Comparison of ENCODE assay signal across 34 cellular contexts in the genomic region with DNA sequence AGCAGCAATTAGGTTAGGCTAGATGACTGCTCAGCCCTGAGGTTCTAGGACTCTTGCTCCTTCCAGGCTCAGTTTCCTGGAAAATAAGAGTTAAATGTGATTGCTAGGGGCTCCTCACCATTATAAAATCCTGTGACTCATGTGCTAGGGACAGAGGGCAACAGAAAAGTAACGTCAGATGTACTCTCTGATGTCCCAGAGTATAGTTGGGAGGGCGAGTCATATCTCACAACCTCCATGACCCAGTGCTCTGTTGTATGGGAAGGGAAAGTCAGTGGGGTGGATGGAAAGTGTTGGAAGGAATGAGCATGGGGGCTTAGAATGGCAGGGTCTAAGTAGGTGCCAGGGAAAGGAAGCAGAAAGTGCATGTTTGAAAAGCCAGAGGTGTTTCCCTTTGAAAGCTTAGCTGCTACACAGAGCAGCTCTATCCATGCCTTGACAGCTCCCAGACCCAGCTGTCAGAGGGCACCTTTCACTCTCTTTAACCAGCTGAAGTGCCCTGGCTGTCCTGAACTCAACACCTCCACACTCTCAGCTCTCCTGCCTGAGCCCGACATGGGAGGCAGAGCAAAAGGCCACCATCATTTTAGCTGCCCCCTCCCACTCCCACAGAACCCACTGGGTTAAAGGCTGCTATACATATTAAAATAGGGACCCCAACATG. TPM values are rescaled to one million over a fixed set of nuclear protein-coding genes. Genes with fewer than 3 reads are reported as not detected.
A peak's percentile ranks its signal among the peaks of the same experiment; 100 is the strongest.
DNase-seq lines count a peak whose midpoint lies in the region; ATAC-seq, FAIRE-seq and TF ChIP-seq lines count a peak whose summit lies in the region.
"Had no signal": no experiment of that assay in that cellular context is flagged by ENCODE, and none has a peak within 500 bp of the region (broad histone marks: within the 10 kb centered on the region; RNA-seq: fewer than 3 reads in every experiment).

No MANE protein-coding gene starts in this region.

- no peak overlapping the region for H3K56ac ChIP-seq in H1 (replicated peaks; ENCODE audit: insufficient read length, low read depth, low read length)

- intact Hi-C loops in HCT116 (cut with micrococcal nuclease) = no loop called here
- intact Hi-C loops in left cardiac atrium (cut with DNase I) = loop anchor here in 1 of 2 donors (5.0 kb wide), 1 partner anchor 63 kb away; no protein-coding TSS in a partner anchor
- intact Hi-C loops in activated CD4-positive, alpha-beta memory T cell treated with anti-CD3 and anti-CD28 coated beads for 36 hours (cut with micrococcal nuclease) = no loop called here

- POLR2A ChIA-PET in HCT116 (lab: Charles Lee) (interaction anchor here (1.2 kb wide), 1 partner anchor 290 kb away, joined by 5 read pairs; no protein-coding TSS in a partner anchor), H1 (lab: Charles Lee; ENCODE audit: partially characterized antibody) (no interaction called here)
- POLR2A ChIA-PET in activated CD4-positive, alpha-beta memory T cell treated with anti-CD3 and anti-CD28 coated beads for 36 hours (lab: Charles Lee) = no interaction called here

- peaks cover 2% of the 10 kb centered on the region for H3K27me3 Mint-ChIP-seq in activated CD4-positive, alpha-beta memory T cell treated with anti-CD3 and anti-CD28 coated beads for 36 hours
- H3K27me3 Mint-ChIP-seq: CD4-positive, alpha-beta T cell had no signal

- H3K79me2 ChIP-seq in HCT116 (ENCODE audit: insufficient read depth, low read length) (no peaks in the 10 kb centered on the region), H1 (ENCODE audit: control insufficient read depth in 1 of 2, insufficient read depth in 2 of 2, low read length in 2 of 2) (no peaks in the 10 kb centered on the region)

- H3K23me2 ChIP-seq in H1 (ENCODE audit: low read depth, low read length) = no peaks in the 10 kb centered on the region

- H3K4me2 ChIP-seq in HCT116 (ENCODE audit: low read length) (peak overlapping the region; percentile 11; the same call in 1 of the 2 replicates), H1 (ENCODE audit: insufficient read depth in 1 of 2, low read depth in 2 of 2, low read length in 2 of 2) (no peak overlapping the region), neuronal stem cell (ENCODE audit: insufficient read depth, low read length, poor library complexity, severe bottlenecking) (no peak overlapping the region)
- H3K4me2 ChIP-seq: KMS-11 had no signal

- FAIRE-seq in H1 (lab: Jason Lieb, UNC) = no peak
- FAIRE-seq: D721Med, GM12891, pancreas, urothelium cell line had no signal

- no peaks in the 10 kb centered on the region for H3K9me2 ChIP-seq in HCT116 (ENCODE audit: insufficient read depth)

- H3K79me1 ChIP-seq in H1 (ENCODE audit: low read depth, low read length) = no peaks in the 10 kb centered on the region
- H3K79me1 ChIP-seq in neuronal stem cell (ENCODE audit: low read depth, low read length) = no peaks in the 10 kb centered on the region

- CTCF ChIA-PET in HCT116 (lab: Charles Lee) (no interaction called here), H1 (lab: Charles Lee; ENCODE audit: partially characterized antibody) (interaction anchor here (1.0 to 1.5 kb wide), 4 partner anchors 25 to 142 kb away, joined by 3 to 4 read pairs (median 4); no protein-coding TSS in a partner anchor)
- CTCF ChIA-PET in activated CD4-positive, alpha-beta memory T cell treated with anti-CD3 and anti-CD28 coated beads for 36 hours (lab: Charles Lee) = interaction anchor here (0.9 to 1.0 kb wide), 2 partner anchors 8 to 144 kb away, joined by 3 to 4 read pairs; no protein-coding TSS in a partner anchor

- H2BK15ac ChIP-seq in H1 (ENCODE audit: low read length) (no peak overlapping the region), neuronal stem cell (ENCODE audit: low read length) (no peak overlapping the region)

- no peak overlapping the region for H3K27ac ChIP-seq in HCT116 (ENCODE audit: low read depth, low read length)
- no peak overlapping the region for H3K27ac ChIP-seq in H1 (ENCODE audit: low read depth, low read length)
- H3K27ac ChIP-seq in neuronal stem cell (replicated peaks; ENCODE audit: low read length) = no peak overlapping the region
- H3K27ac ChIP-seq: adrenal gland, body of pancreas, HL-60, KMS-11, lower lobe of right lung, pancreas, spleen, testis had no signal

- H3K9me3 ChIP-seq in HCT116 (ENCODE audit: control insufficient read depth in 1 of 2, insufficient read depth in 1 of 2, low read depth in 1 of 2, low read length in 2 of 2) = no peaks in the 10 kb centered on the region
- H3K9me3 ChIP-seq in H1 (ENCODE audit: insufficient read depth in 2 of 2, low read depth in 1 of 2, low read length in 1 of 2) = no peaks in the 10 kb centered on the region
- H3K9me3 ChIP-seq in neuronal stem cell (replicated peaks in 1 of 2; ENCODE audit: control insufficient read depth in 2 of 2, insufficient read depth in 1 of 2, low read depth in 1 of 2, low read length in 2 of 2) = no peaks in the 10 kb centered on the region
- H3K9me3 ChIP-seq: adrenal gland, body of pancreas, lower lobe of right lung, pancreas, spleen, testis had no signal

- WGBS in H1 (ENCODE audit: extremely low coverage in 1 of 2, insufficient coverage in 1 of 2, insufficient read length in 1 of 2, insufficient replicate concordance in 2 of 2, low coverage in 1 of 2, low lambda C conversion rate in 2 of 2, missing lambda C conversion rate in 1 of 2), 2 experiments = 92% methylated on average over 3 of the region's 3 CpGs; no CpG with 5 or more reads in 1 of the 2 experiments
- WGBS in neuronal stem cell (ENCODE audit: extremely low coverage in 2 of 2, insufficient read length in 2 of 2, insufficient replicate concordance in 1 of 2), 2 donors = no CpG with 5 or more reads among the region's 3 CpGs

- H3K14ac ChIP-seq in H1 (ENCODE audit: insufficient read length) (no peak overlapping the region), neuronal stem cell (ENCODE audit: low read length) (no peak overlapping the region)

- DNase-seq in HCT116 (ENCODE audit: low read depth, low spot score) (no peak), H1 (ENCODE audit: low read depth in 1 of 2, low spot score in 2 of 2) (peak in 1 of 2 experiments; percentile 23), left cardiac atrium (peak; percentile 38), neuronal stem cell (ENCODE audit: low spot score) (no peak), DMS53 treated with DMSO at 0.1 percent for 48 hours (lab: John Stamatoyannopoulos, UW; ENCODE audit: unreplicated experiment) (no peak)
- DNase-seq in activated CD4-positive, alpha-beta memory T cell treated with anti-CD3 and anti-CD28 coated beads for 36 hours = no peak
- DNase-seq: activated CD4-positive, alpha-beta T cell treated with anti-CD3 and anti-CD28 coated beads for 1 hour; activated CD8-positive, alpha-beta T cell treated with anti-CD3 and anti-CD28 coated beads for 36 hours; activated naive CD4-positive, alpha-beta T cell treated with anti-CD3 and anti-CD28 coated beads for 36 hours; adrenal gland; body of pancreas; CD4-positive, alpha-beta T cell; H7; islet precursor cell; lower lobe of right lung; MV-4-11; NCI-H1436; NCI-H2081 treated with DMSO at 0.1 percent for 48 hours; NCI-H748 treated with DMSO at 0.1 percent for 48 hours; pancreas; SIG-M5; spleen; stimulated activated CD4-positive, alpha-beta T cell treated with anti-CD3 and anti-CD28 coated beads, Interleukin-2, amount 100 ng/mL, for 24 hours; stimulated activated naive CD8-positive, alpha-beta T cell treated with anti-CD3 and anti-CD28 coated beads, Interleukin-15, Interleukin-2, amounts not matched to agents 100 U/mL and 50 U/mL, for 24 hours; testis had no signal

- TF ChIP-seq POLR2A in HCT116 (IDR thresholded peaks at IDR 0.05; ENCODE audit: borderline replicate concordance, extremely low read depth, insufficient read depth, insufficient read length) = no peak
- TF ChIP-seq POLR2A in H1 (IDR thresholded peaks at IDR 0.05; ENCODE audit: control extremely low read depth in 1 of 2, low read depth in 2 of 2, low read length in 2 of 2) = no peak

- H2AK5ac ChIP-seq in H1 (ENCODE audit: low read depth, low read length) (0 out of 2 replicates have a peak overlapping the region, but pooled peaks have one; percentile 60), neuronal stem cell (ENCODE audit: low read depth, low read length) (no peak overlapping the region)

- H2AFZ ChIP-seq in HCT116 (ENCODE audit: low read depth, low read length, poor library complexity, severe bottlenecking) (no peak overlapping the region), H1 (ENCODE audit: low read length) (no peak overlapping the region), neuronal stem cell (ENCODE audit: low read length) (no peak overlapping the region)

- no peaks in the 10 kb centered on the region for H3K36me3 Mint-ChIP-seq in activated CD4-positive, alpha-beta memory T cell treated with anti-CD3 and anti-CD28 coated beads for 36 hours

- H3K9ac ChIP-seq in HCT116 (ENCODE audit: low read length) (no peak overlapping the region), H1 (replicated peaks in 1 of 4; ENCODE audit: extremely low read depth in 1 of 4, low read depth in 3 of 4, low read length in 3 of 4) (no peak overlapping the region), neuronal stem cell (ENCODE audit: low read depth, low read length, poor library complexity) (peak overlapping the region; percentile 7)
- H3K9ac ChIP-seq: KMS-11 had no signal

- no peak overlapping the region for H3K4me3 Mint-ChIP-seq in activated CD4-positive, alpha-beta memory T cell treated with anti-CD3 and anti-CD28 coated beads for 36 hours
- H3K4me3 Mint-ChIP-seq: activated CD8-positive, alpha-beta T cell treated with anti-CD3 and anti-CD28 coated beads for 36 hours; activated naive CD4-positive, alpha-beta T cell treated with anti-CD3 and anti-CD28 coated beads for 36 hours; CD4-positive, alpha-beta T cell had no signal

- H3K36me3 ChIP-seq in HCT116 (ENCODE audit: control insufficient read depth in 1 of 2, insufficient read depth in 2 of 2, low read length in 2 of 2) (no peaks in the 10 kb centered on the region), H1 (ENCODE audit: control insufficient read depth in 2 of 4, insufficient read depth in 4 of 4, low read length in 3 of 4) (no peaks in the 10 kb centered on the region), neuronal stem cell (replicated peaks in 1 of 2; ENCODE audit: control insufficient read depth in 2 of 2, insufficient read depth in 2 of 2, low read length in 2 of 2) (no peaks in the 10 kb centered on the region)
- H3K36me3 ChIP-seq: adrenal gland, lower lobe of right lung, pancreas, spleen had no signal

- H2BK12ac ChIP-seq in H1 (ENCODE audit: low read depth, low read length) (no peak overlapping the region), neuronal stem cell (ENCODE audit: low read length) (no peak overlapping the region)

- RAD21 ChIA-PET in HCT116 (lab: Charles Lee; ENCODE audit: low non-redundant PET in 1 of 2, low total read pairs in 2 of 2, uncharacterized antibody in 2 of 2, unreplicated experiment in 2 of 2) = no interaction called here

- BruUV-seq in HCT116 (replicated peaks; lab: Mats Ljungman, UMichigan) = no TSS peak

- ATAC-seq in HCT116 = no peak
- ATAC-seq in left cardiac atrium = peak; percentile 92 to 95
- ATAC-seq in HG02884 (IDR thresholded peaks at IDR 0.05; ENCODE audit: unreplicated experiment) = no peak
- ATAC-seq: activated CD8-positive, alpha-beta T cell treated with anti-CD3 and anti-CD28 coated beads for 36 hours; body of pancreas; lower lobe of right lung; Panc1; pancreas; stimulated activated naive CD8-positive, alpha-beta T cell treated with anti-CD3 and anti-CD28 coated beads, Interleukin-15, Interleukin-2, amounts not matched to agents 100 U/mL and 50 U/mL, for 24 hours had no signal

- no peak overlapping the region for H3K18ac ChIP-seq in H1 (ENCODE audit: extremely low read depth, low read length)
- H3K18ac ChIP-seq in neuronal stem cell (ENCODE audit: low read length) = no peak overlapping the region

- H3K4ac ChIP-seq in H1 (replicated peaks; ENCODE audit: insufficient read length, low read depth, low read length) (no peak overlapping the region), neuronal stem cell (ENCODE audit: low read length) (no peak overlapping the region)

- TF ChIP-seq RAD21 in HCT116 (IDR thresholded peaks at IDR 0.05; ENCODE audit: low read depth) (no peak), H1 (IDR thresholded peaks at IDR 0.05 in 1 of 2, conservative IDR thresholded peaks at IDR 0.05 in 1 of 2; ENCODE audit: low read depth in 2 of 2, low read length in 2 of 2) (no peak)

- no peak overlapping the region for H2BK120ac ChIP-seq in H1 (replicated peaks; ENCODE audit: low read depth, low read length)
- H2BK120ac ChIP-seq in neuronal stem cell (ENCODE audit: low read depth, low read length) = no peak overlapping the region

- no peak overlapping the region for H3K27ac Mint-ChIP-seq in activated CD4-positive, alpha-beta memory T cell treated with anti-CD3 and anti-CD28 coated beads for 36 hours
- H3K27ac Mint-ChIP-seq: activated CD8-positive, alpha-beta T cell treated with anti-CD3 and anti-CD28 coated beads for 36 hours; activated naive CD4-positive, alpha-beta T cell treated with anti-CD3 and anti-CD28 coated beads for 36 hours; CD4-positive, alpha-beta T cell had no signal

- H3K27me3 ChIP-seq in HCT116 (ENCODE audit: insufficient read depth, low read length) (no peaks in the 10 kb centered on the region), H1 (replicated peaks in 1 of 4; ENCODE audit: control insufficient read depth in 3 of 4, extremely low read depth in 1 of 4, insufficient read depth in 3 of 4, low read length in 3 of 4) (no peaks in the 10 kb centered on the region), neuronal stem cell (ENCODE audit: control insufficient read depth in 3 of 3, insufficient read depth in 3 of 3, low read depth in 1 of 3, low read length in 3 of 3) (no peaks in the 10 kb centered on the region)
- H3K27me3 ChIP-seq: adrenal gland, body of pancreas, pancreas, spleen, testis had no signal

- H3K23ac ChIP-seq in H1 (ENCODE audit: insufficient read length) (no peak overlapping the region), neuronal stem cell (ENCODE audit: low read depth, low read length, poor library complexity) (no peak overlapping the region)

- H3K4me1 ChIP-seq in HCT116 (ENCODE audit: control insufficient read depth in 1 of 2, insufficient read depth in 2 of 2, low read length in 2 of 2) = peaks cover 0 to 7% of the 10 kb centered on the region in 2 experiments; a peak in 1 of 4 replicates
- no peaks in the 10 kb centered on the region for H3K4me1 ChIP-seq in H1 (replicated peaks in 1 of 4; ENCODE audit: control insufficient read depth in 3 of 4, insufficient read depth in 4 of 4, low read length in 3 of 4)
- H3K4me1 ChIP-seq in neuronal stem cell (ENCODE audit: control insufficient read depth in 2 of 2, insufficient read depth in 1 of 2, low read depth in 1 of 2, low read length in 2 of 2) = no peaks in the 10 kb centered on the region
- H3K4me1 ChIP-seq: adrenal gland, body of pancreas, pancreas, spleen, testis had no signal

- no peaks in the 10 kb centered on the region for H3K4me1 Mint-ChIP-seq in activated CD4-positive, alpha-beta memory T cell treated with anti-CD3 and anti-CD28 coated beads for 36 hours (ENCODE audit: low read depth)

- TF ChIP-seq EP300 in H1 (IDR thresholded peaks at IDR 0.05; ENCODE audit: borderline replicate concordance in 1 of 2, low read depth in 2 of 2, low read length in 2 of 2) = no peak

- no peak overlapping the region for H2BK20ac ChIP-seq in H1 (ENCODE audit: low read length)

- H4K20me1 ChIP-seq in HCT116 (ENCODE audit: insufficient read depth) = no peaks in the 10 kb centered on the region
- H4K20me1 ChIP-seq in H1 (replicated peaks in 1 of 2; ENCODE audit: control insufficient read depth in 1 of 2, insufficient read depth in 2 of 2, low read length in 2 of 2) = no peaks in the 10 kb centered on the region

- H4K91ac ChIP-seq in H1 (replicated peaks; ENCODE audit: insufficient read length, low read length) (no peak overlapping the region), neuronal stem cell (ENCODE audit: low read depth, low read length, poor library complexity) (no peak overlapping the region)

- no peak overlapping the region for H4K8ac ChIP-seq in H1 (ENCODE audit: extremely low read depth, insufficient read depth, low read length)
- H4K8ac ChIP-seq in neuronal stem cell (ENCODE audit: low read depth, low read length) = no peak overlapping the region

- H3K4me3 ChIP-seq in HCT116 (replicated peaks in 1 of 2; ENCODE audit: low read depth in 1 of 2, low read length in 2 of 2) (no peak overlapping the region), H1 (ENCODE audit: extremely low read depth in 1 of 4, insufficient read depth in 2 of 4, low read depth in 3 of 4, low read length in 4 of 4) (no peak overlapping the region), neuronal stem cell (ENCODE audit: low read length in 2 of 2) (no peak overlapping the region)
- H3K4me3 ChIP-seq: adrenal gland, body of pancreas, lower lobe of right lung, pancreas, spleen, testis had no signal

- no peaks in the 10 kb centered on the region for H3K9me3 Mint-ChIP-seq in activated CD4-positive, alpha-beta memory T cell treated with anti-CD3 and anti-CD28 coated beads for 36 hours
- H3K9me3 Mint-ChIP-seq: activated CD8-positive, alpha-beta T cell treated with anti-CD3 and anti-CD28 coated beads for 36 hours; activated naive CD4-positive, alpha-beta T cell treated with anti-CD3 and anti-CD28 coated beads for 36 hours; CD4-positive, alpha-beta T cell had no signal

- H2BK5ac ChIP-seq in H1 (ENCODE audit: low read depth, low read length) = no peak overlapping the region
- no peak overlapping the region for H2BK5ac ChIP-seq in neuronal stem cell (ENCODE audit: low read length)

- H4K5ac ChIP-seq in H1 (ENCODE audit: insufficient read length, low read depth, low read length) = no peak overlapping the region

- TF ChIP-seq CTCF in HCT116 (IDR thresholded peaks at IDR 0.05 in 2 of 3, conservative IDR thresholded peaks at IDR 0.05 in 1 of 3; ENCODE audit: borderline replicate concordance in 1 of 3, insufficient read depth in 1 of 3, low read depth in 2 of 3, low read length in 2 of 3) = no peak
- no peak for TF ChIP-seq CTCF in H1 (IDR thresholded peaks at IDR 0.05; ENCODE audit: control extremely low read depth in 1 of 3, insufficient read depth in 1 of 3, low read depth in 1 of 3, low read length in 3 of 3)

RNA-seq across cellular contexts. Expression of a gene that starts 11.6 kb away (rescaled TPM):
- not detected for total RNA-seq in HCT116 (2021; ENCODE audit: unreplicated experiment)
- not detected in 2 replicates for polyA plus RNA-seq in HCT116 (2012)
- total RNA-seq in H1 (2021; fragmentation: NEBNext Ultra II Directional; extraction: Animal tissue kit (Norgen Biotek cat#: 25700)) = 2.7 and 2.8 TPM in 2 replicates
- 1.2 and 2.0 TPM in 2 replicates for polyA plus RNA-seq in H1 (2011; rRNA removed)
- 1.1 TPM for polyA plus RNA-seq in H1 (2011; cell fraction: cytosol; rRNA removed)
- polyA plus RNA-seq in H1 (2011; cell fraction: nucleus; rRNA removed) = 1.4 TPM
- 1.3 to 2.6 TPM (median 1.5 TPM) in 4 replicates for polyA plus RNA-seq in H1 (2012, experiment 1 of 2)
- 1.4 TPM for polyA plus RNA-seq in H1 (2012, experiment 2 of 2)
- 5.8 TPM for polyA plus RNA-seq in H1 (2013, experiment 1 of 2)
- polyA plus RNA-seq in H1 (2013, experiment 2 of 2) = 5.9 TPM
- 1.6 and 2.6 TPM in 2 replicates for polyA minus RNA-seq in H1 (2011; rRNA and poly(A)+ RNA removed)
- 1.3 TPM for polyA minus RNA-seq in H1 (2011; cell fraction: cytosol; rRNA and poly(A)+ RNA removed)
- polyA minus RNA-seq in H1 (2011; cell fraction: nucleus; rRNA and poly(A)+ RNA removed) = 0.50 TPM
- 10 to 100 TPM; 39.4 to 54.6 TPM for total RNA-seq in left cardiac atrium
- polyA plus RNA-seq in neuronal stem cell (2013, experiment 1 of 2) = 0.74 TPM
- 0.62 TPM for polyA plus RNA-seq in neuronal stem cell (2013, experiment 2 of 2)
- not detected for total RNA-seq in activated CD4-positive, alpha-beta memory T cell treated with anti-CD3 and anti-CD28 coated beads for 36 hours
- total RNA-seq: activated CD8-positive, alpha-beta T cell treated with anti-CD3 and anti-CD28 coated beads for 36 hours; activated naive CD4-positive, alpha-beta T cell treated with anti-CD3 and anti-CD28 coated beads for 36 hours; CD4-positive, alpha-beta T cell; T-helper 2 cell treated with Interferon-gamma antibody and Interleukin-4, amounts not matched to agents 100 ng/mL and 5 ng/mL, for 36 hours had no signal
- polyA plus RNA-seq: neural cell had no signal

Comparison
In these comparisons a context has a peak if more than half of its experiments do, and no peak if none do; other contexts are left out.
1. ATAC-seq: peak in left cardiac atrium (2 of 2); none in HCT116 (single experiment) and HG02884 (single experiment).
2. RNA of a gene that starts 11.6 kb away (total RNA-seq): 39.4 to 54.6 TPM in left cardiac atrium; 2.7 to 2.8 TPM in H1, not detected in HCT116 (single experiment) and not detected in activated CD4-positive, alpha-beta memory T cell treated with anti-CD3 and anti-CD28 coated beads for 36 hours; every median in the first group is over 10 times any median in the second.